Comparison of ENCODE assay signal across 17 cellular contexts in the genomic region with DNA sequence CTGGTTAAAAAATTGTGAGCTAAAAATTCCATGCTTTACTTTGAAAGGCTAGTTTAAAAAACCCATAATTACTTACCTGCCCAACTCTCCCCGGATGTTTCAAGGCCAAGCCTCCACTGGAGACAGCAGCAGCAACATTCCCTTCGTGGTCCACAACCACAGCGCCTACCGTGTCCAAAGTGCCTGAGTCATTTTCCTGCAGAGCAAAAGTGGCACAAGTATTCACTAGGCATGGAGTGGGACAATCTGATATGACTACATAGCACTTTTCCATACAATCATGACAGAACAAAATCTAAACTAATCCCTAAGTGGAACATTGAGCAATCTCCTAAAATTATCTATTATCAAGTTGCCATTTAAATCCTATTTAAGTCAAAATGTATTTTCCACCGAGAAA.
A peak's percentile ranks its signal among the peaks of the same experiment; 100 is the strongest.
DNase-seq lines count a peak whose midpoint lies in the region; ATAC-seq, FAIRE-seq and TF ChIP-seq lines count a peak whose summit lies in the region.
"Had no signal": no experiment of that assay in that cellular context is flagged by ENCODE, and none has a peak within 500 bp of the region (broad histone marks: within the 10 kb centered on the region; RNA-seq: fewer than 3 reads in every experiment).

No MANE protein-coding gene starts in this region.

- H2AFZ ChIP-seq in astrocyte (ENCODE audit: low read depth, low read length): no peak overlapping the region

- in situ Hi-C loops in ACHN (cut with HindIII; ENCODE audit: low pct_ligation_motif_present, low pct_unique_long_range_greater_than_20kb, low sequenced_read_pairs): no loop called here

- DNase-seq in ACHN (peak; percentile 19), HK-2 (ENCODE audit: unreplicated experiment) (peak; percentile 61), astrocyte (ENCODE audit: low read depth) (peak; percentile 32), myocyte (ENCODE audit: low read depth) (peak; percentile 21), activated T-cell treated with anti-CD3 and anti-CD28 coated beads for 4 hours (no peak), sigmoid colon (no peak), substantia nigra (lab: John Stamatoyannopoulos, UW) (no peak)
- DNase-seq in activated CD8-positive, alpha-beta memory T cell treated with anti-CD3 and anti-CD28 coated beads, Interleukin-2, amount 10 ng/mL, durations not matched to agents 7 days and 5 days: no peak
- DNase-seq: DMS 273 treated with DMSO at 0.1 percent for 48 hours, KBM-7, NCI-H1436, NCI-H2029, NCI-H510A, NCI-H774, PC-3 had no signal

- no peak overlapping the region for H3K4me3 Mint-ChIP-seq in astrocyte (ENCODE audit: unreplicated experiment)
- no peak overlapping the region for H3K4me3 Mint-ChIP-seq in activated CD8-positive, alpha-beta memory T cell treated with anti-CD3 and anti-CD28 coated beads, Interleukin-2, amount 10 ng/mL, durations not matched to agents 7 days and 5 days

- no peaks in the 10 kb centered on the region for H3K4me1 ChIP-seq in astrocyte (ENCODE audit: insufficient read depth, low read length)
- peaks cover 0 to 16% (median 5%) of the 10 kb centered on the region in 4 donors for H3K4me1 ChIP-seq in sigmoid colon

- H3K27ac ChIP-seq in astrocyte (ENCODE audit: low read depth, low read length) (no peak overlapping the region), sigmoid colon (no peak overlapping the region), substantia nigra (ENCODE audit: low read depth, low read length, poor library complexity, severe bottlenecking) (no peak overlapping the region)
- H3K27ac ChIP-seq: C4-2B had no signal

- H3K27ac Mint-ChIP-seq in astrocyte (ENCODE audit: unreplicated experiment): no peak overlapping the region
- no peak overlapping the region for H3K27ac Mint-ChIP-seq in activated CD8-positive, alpha-beta memory T cell treated with anti-CD3 and anti-CD28 coated beads, Interleukin-2, amount 10 ng/mL, durations not matched to agents 7 days and 5 days

- FAIRE-seq in astrocyte (lab: Jason Lieb, UNC): no peak

- H3K4me1 Mint-ChIP-seq in astrocyte (ENCODE audit: low read depth, unreplicated experiment): peaks cover 3% of the 10 kb centered on the region
- no peaks in the 10 kb centered on the region for H3K4me1 Mint-ChIP-seq in activated CD8-positive, alpha-beta memory T cell treated with anti-CD3 and anti-CD28 coated beads, Interleukin-2, amount 10 ng/mL, durations not matched to agents 7 days and 5 days

- no peaks in the 10 kb centered on the region for H3K27me3 Mint-ChIP-seq in astrocyte (ENCODE audit: low read depth, unreplicated experiment)
- no peaks in the 10 kb centered on the region for H3K27me3 Mint-ChIP-seq in activated CD8-positive, alpha-beta memory T cell treated with anti-CD3 and anti-CD28 coated beads, Interleukin-2, amount 10 ng/mL, durations not matched to agents 7 days and 5 days

- 93 to 94% methylated on average over 5 of the region's 5 CpGs for WGBS in sigmoid colon, 2 donors

- no peaks in the 10 kb centered on the region for H3K36me3 Mint-ChIP-seq in astrocyte (ENCODE audit: low read depth, unreplicated experiment)
- no peaks in the 10 kb centered on the region for H3K36me3 Mint-ChIP-seq in activated CD8-positive, alpha-beta memory T cell treated with anti-CD3 and anti-CD28 coated beads, Interleukin-2, amount 10 ng/mL, durations not matched to agents 7 days and 5 days

- no peaks in the 10 kb centered on the region for H3K9me3 Mint-ChIP-seq in astrocyte (ENCODE audit: unreplicated experiment)
- no peaks in the 10 kb centered on the region for H3K9me3 Mint-ChIP-seq in activated CD8-positive, alpha-beta memory T cell treated with anti-CD3 and anti-CD28 coated beads, Interleukin-2, amount 10 ng/mL, durations not matched to agents 7 days and 5 days (ENCODE audit: low read depth)

- H3K4me2 ChIP-seq in astrocyte (ENCODE audit: low read length): no peak overlapping the region

- TF ChIP-seq CTCF in astrocyte (IDR thresholded peaks at IDR 0.05; ENCODE audit: insufficient read depth, low read depth, low read length) (no peak), sigmoid colon (IDR thresholded peaks at IDR 0.05) (no peak)

- H3K4me3 ChIP-seq in astrocyte (ENCODE audit: insufficient read depth, low read depth, low read length) (no peak overlapping the region), sigmoid colon (no peak overlapping the region)

- intact Hi-C loops in sigmoid colon (cut with DNase I): no loop called here

- TF ChIP-seq EP300 in sigmoid colon (IDR thresholded peaks at IDR 0.05): no peak

- H3K79me2 ChIP-seq in astrocyte (ENCODE audit: insufficient read depth, low read length): no peaks in the 10 kb centered on the region

- TF ChIP-seq POLR2A in sigmoid colon (IDR thresholded peaks at IDR 0.05): no peak

- no peaks in the 10 kb centered on the region for H3K36me3 ChIP-seq in astrocyte (ENCODE audit: insufficient read depth, low read length)
- H3K36me3 ChIP-seq in sigmoid colon: no peaks in the 10 kb centered on the region

- H3K9me3 ChIP-seq in astrocyte (ENCODE audit: insufficient read depth, low read depth, low read length) (no peaks in the 10 kb centered on the region), sigmoid colon (no peaks in the 10 kb centered on the region)

- H3K27me3 ChIP-seq in astrocyte (ENCODE audit: insufficient read depth, low read length): no peaks in the 10 kb centered on the region
- no peaks in the 10 kb centered on the region for H3K27me3 ChIP-seq in sigmoid colon

- no peak for ATAC-seq in activated CD8-positive, alpha-beta memory T cell treated with anti-CD3 and anti-CD28 coated beads, Interleukin-2, amount 10 ng/mL, durations not matched to agents 7 days and 5 days
- ATAC-seq: HCT116, PC-3 had no signal

- no peaks in the 10 kb centered on the region for H4K20me1 ChIP-seq in astrocyte (ENCODE audit: insufficient read depth, low read length)

- H3K9ac ChIP-seq in astrocyte (ENCODE audit: low read length): no peak overlapping the region

- CTCF ChIA-PET in activated CD8-positive, alpha-beta memory T cell treated with anti-CD3 and anti-CD28 coated beads, Interleukin-2, amount 10 ng/mL, durations not matched to agents 7 days and 5 days (lab: Charles Lee): no interaction called here

Comparison
In these comparisons a context has a peak if more than half of its experiments do, and no peak if none do; other contexts are left out.
1. DNase-seq: peak in ACHN (single experiment), HK-2 (single experiment), astrocyte (single experiment) and myocyte (single experiment); none in activated T-cell treated with anti-CD3 and anti-CD28 coated beads for 4 hours (single experiment), sigmoid colon (single experiment), substantia nigra (0 of 49) and activated CD8-positive, alpha-beta memory T cell treated with anti-CD3 and anti-CD28 coated beads, Interleukin-2, amount 10 ng/mL, durations not matched to agents 7 days and 5 days (single experiment).